8 cellular contexts compared by ENCODE assay signal in the genomic region with DNA sequence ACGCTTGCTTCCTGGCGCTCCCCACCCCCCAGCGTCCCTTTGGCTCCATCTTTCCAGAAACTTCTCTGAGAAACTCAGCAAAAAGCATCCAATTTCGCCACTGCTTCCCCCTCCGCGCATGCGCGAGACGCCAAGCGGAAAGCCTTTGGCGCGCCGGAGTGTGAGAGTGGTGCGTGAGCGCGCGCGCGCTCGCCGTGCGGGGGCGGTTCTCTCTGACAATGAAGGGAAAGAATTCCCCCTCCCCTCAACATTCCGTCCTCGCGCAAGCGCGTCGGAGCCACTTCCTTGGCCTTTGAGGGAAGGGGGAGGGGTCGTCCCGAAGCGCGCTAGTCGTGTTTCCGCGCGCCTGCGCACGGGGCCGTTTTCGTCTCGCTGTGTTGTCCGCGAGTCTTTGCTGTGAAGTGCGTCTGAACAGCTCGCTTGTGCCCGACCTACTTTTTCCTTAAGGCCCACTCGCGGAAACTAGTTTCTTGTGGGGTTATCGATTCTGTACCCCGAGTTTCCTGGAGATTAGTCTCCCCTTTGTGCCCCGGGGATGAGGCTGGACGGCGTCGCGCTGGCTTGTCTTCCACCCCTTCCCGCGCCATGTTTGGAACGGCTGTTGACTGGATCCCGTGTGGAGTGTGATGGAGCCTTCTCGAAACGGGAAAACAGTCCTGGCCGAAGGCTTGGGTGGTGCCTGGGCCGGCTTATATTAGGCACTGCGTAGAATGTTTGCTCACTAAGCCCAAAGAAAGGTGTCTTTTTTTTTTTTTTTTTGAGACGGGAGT. TPM values are rescaled to one million over a fixed set of nuclear protein-coding genes. Genes with fewer than 3 reads are reported as not detected.
A peak's percentile ranks its signal among the peaks of the same experiment; 100 is the strongest.
DNase-seq lines count a peak whose midpoint lies in the region; ATAC-seq and TF ChIP-seq lines count a peak whose summit lies in the region.

No MANE protein-coding gene starts in this region.

- peak overlapping the region; percentile 95 for H2BK5ac ChIP-seq in neuronal stem cell (ENCODE audit: low read length)

- H3K18ac ChIP-seq in neuronal stem cell (ENCODE audit: low read length): peak overlapping the region; percentile 100

- peak; percentile 97 for DNase-seq in GF-D8 (lab: John Stamatoyannopoulos, UW)
- peak; percentile 96 for DNase-seq in HFF-Myc (ENCODE audit: extremely low read depth, low read depth)
- peak; percentile 96 for DNase-seq in NCI-H1048 (lab: John Stamatoyannopoulos, UW)
- DNase-seq in SK-N-DZ (ENCODE audit: low spot score): peak; percentile 97
- peak; percentile 100 for DNase-seq in activated naive CD4-positive, alpha-beta T cell treated with anti-CD3 and anti-CD28 coated beads, Interleukin-2, amount 50 U/mL, for 16 hours
- DNase-seq in neuronal stem cell (ENCODE audit: low spot score): peak; percentile 98
- peak; percentile 99 for DNase-seq in stromal cell of bone marrow (ENCODE audit: low read depth)

- H3K23ac ChIP-seq in neuronal stem cell (ENCODE audit: low read depth, low read length, poor library complexity): peak overlapping the region; percentile 97

- no peak for TF ChIP-seq EP300 in gastroesophageal sphincter (IDR thresholded peaks at IDR 0.05)

- peak overlapping the region; percentile 99 for H2BK120ac ChIP-seq in neuronal stem cell (ENCODE audit: low read depth, low read length)

- H3K27ac ChIP-seq in gastroesophageal sphincter (peak overlapping the region; percentile 95 to 100 (median 100)), neuronal stem cell (replicated peaks; ENCODE audit: low read length) (peak overlapping the region; percentile 99)

- H3K9me3 ChIP-seq in gastroesophageal sphincter (no peaks in the 10 kb centered on the region), neuronal stem cell (replicated peaks in 1 of 2; ENCODE audit: control insufficient read depth in 2 of 2, insufficient read depth in 1 of 2, low read depth in 1 of 2, low read length in 2 of 2) (peaks cover 3 to 5% of the 10 kb centered on the region in 2 donors)

- H2AFZ ChIP-seq in neuronal stem cell (ENCODE audit: low read length): peak overlapping the region; percentile 90

- peak overlapping the region; percentile 60 for H3K14ac ChIP-seq in neuronal stem cell (ENCODE audit: low read length)

- H4K8ac ChIP-seq in neuronal stem cell (ENCODE audit: low read depth, low read length): no peak overlapping the region

- TF ChIP-seq CTCF in HFF-Myc (IDR thresholded peaks at IDR 0.05; ENCODE audit: low read depth, low read length, missing control alignments) (no peak), gastroesophageal sphincter (IDR thresholded peaks at IDR 0.05) (no peak)

- H2BK12ac ChIP-seq in neuronal stem cell (ENCODE audit: low read length): no peak overlapping the region

- no peaks in the 10 kb centered on the region for H3K27me3 ChIP-seq in gastroesophageal sphincter
- H3K27me3 ChIP-seq in neuronal stem cell (ENCODE audit: control insufficient read depth in 3 of 3, insufficient read depth in 3 of 3, low read depth in 1 of 3, low read length in 3 of 3): no peaks in the 10 kb centered on the region

- peaks cover 3% of the 10 kb centered on the region for H3K79me1 ChIP-seq in neuronal stem cell (ENCODE audit: low read depth, low read length)

- H2BK15ac ChIP-seq in neuronal stem cell (ENCODE audit: low read length): peak overlapping the region; percentile 91

- peak overlapping the region; percentile 79 for H3K4me2 ChIP-seq in neuronal stem cell (ENCODE audit: insufficient read depth, low read length, poor library complexity, severe bottlenecking)

- ATAC-seq in gastroesophageal sphincter: peak; percentile 91

- peak; percentile 65 to 68 for TF ChIP-seq POLR2A in gastroesophageal sphincter (IDR thresholded peaks at IDR 0.05)

- H3K36me3 ChIP-seq in gastroesophageal sphincter: no peaks in the 10 kb centered on the region
- peaks cover 0 to 2% of the 10 kb centered on the region in 2 donors for H3K36me3 ChIP-seq in neuronal stem cell (replicated peaks in 1 of 2; ENCODE audit: control insufficient read depth in 2 of 2, insufficient read depth in 2 of 2, low read length in 2 of 2)

- H4K91ac ChIP-seq in neuronal stem cell (ENCODE audit: low read depth, low read length, poor library complexity): peak overlapping the region; percentile 98

- H3K4me3 ChIP-seq in HFF-Myc (replicated peaks; ENCODE audit: low read depth, low read length) (peak overlapping the region; percentile 81), gastroesophageal sphincter (peak overlapping the region; percentile 63 to 90), neuronal stem cell (ENCODE audit: low read length in 2 of 2) (peak overlapping the region; percentile 63 to 80)

- H3K4me1 ChIP-seq in gastroesophageal sphincter: peaks cover 0 to 38% (median 4%) of the 10 kb centered on the region in 3 donors
- H3K4me1 ChIP-seq in neuronal stem cell (ENCODE audit: control insufficient read depth in 2 of 2, insufficient read depth in 1 of 2, low read depth in 1 of 2, low read length in 2 of 2): peaks cover 3 to 6% of the 10 kb centered on the region in 2 donors

- WGBS in gastroesophageal sphincter (ENCODE audit: low coverage in 1 of 2), 2 donors: 0 to 14% methylated on average over 2 to 6 of the region's 66 CpGs
- WGBS in neuronal stem cell (ENCODE audit: extremely low coverage in 2 of 2, insufficient read length in 2 of 2, insufficient replicate concordance in 1 of 2), 2 donors: no CpG with 5 or more reads among the region's 66 CpGs

- peak overlapping the region; percentile 92 for H2AK5ac ChIP-seq in neuronal stem cell (ENCODE audit: low read depth, low read length)

- peak overlapping the region; percentile 78 for H3K9ac ChIP-seq in neuronal stem cell (ENCODE audit: low read depth, low read length, poor library complexity)

- peak overlapping the region; percentile 90 for H3K4ac ChIP-seq in neuronal stem cell (ENCODE audit: low read length)

RNA-seq across cellular contexts. Expression of a gene that starts 11.6 kb away (rescaled TPM):
- polyA plus RNA-seq in SK-N-DZ (2014; cell fraction: cytosol; rRNA removed): 3.6 and 5.6 TPM in 2 replicates
- 5.1 and 21.4 TPM in 2 replicates for polyA plus RNA-seq in SK-N-DZ (2014; cell fraction: nucleus; rRNA removed)
- 10 to 100 TPM; 40.3 to 79.4 (median 50.7) TPM for total RNA-seq in gastroesophageal sphincter
- 26.1 TPM for polyA plus RNA-seq in neuronal stem cell (2013, experiment 1 of 2)
- polyA plus RNA-seq in neuronal stem cell (2013, experiment 2 of 2): 25.9 TPM

RNA-seq across cellular contexts. Expression of a gene that starts 28.5 kb away (rescaled TPM):
- polyA plus RNA-seq in SK-N-DZ (2014; cell fraction: cytosol; rRNA removed): 4.9 and 5.8 TPM in 2 replicates
- 4.3 and 5.5 TPM in 2 replicates for polyA plus RNA-seq in SK-N-DZ (2014; cell fraction: nucleus; rRNA removed)
- 1 to 10 TPM in 2 of 4 donors, under 1 TPM in 2; 0.40 to 1.4 (median 0.85) TPM for total RNA-seq in gastroesophageal sphincter
- polyA plus RNA-seq in neuronal stem cell (2013, experiment 1 of 2): 3.9 TPM
- polyA plus RNA-seq in neuronal stem cell (2013, experiment 2 of 2): 4.1 TPM

Comparison
In these comparisons a context has a peak if more than half of its experiments do, and no peak if none do; other contexts are left out.
1. Peak in every context shown above with its lines: DNase-seq, ATAC-seq, H3K4me3 ChIP-seq and H3K27ac ChIP-seq.